Comparison of ENCODE assay signal across 16 cellular contexts in genomic region chr7:100221767-100222444, GRCh38. TPM values are rescaled to one million over a fixed set of nuclear protein-coding genes. Genes with fewer than 3 reads are reported as not detected.
DNase-seq lines count a peak whose midpoint lies in the region; ATAC-seq, FAIRE-seq and TF ChIP-seq lines count a peak whose summit lies in the region.
"Had no signal": no experiment of that assay in that cellular context is flagged by ENCODE, and none has a peak within 500 bp of the region (broad histone marks: within the 10 kb centered on the region; RNA-seq: fewer than 3 reads in every experiment).

No MANE protein-coding gene starts in this region.

- no peak for TF ChIP-seq RAD21 in HepG2 (CRISPR knock-in tag; IDR thresholded peaks at IDR 0.05)

- no peak overlapping the region for H3K9ac ChIP-seq in HepG2 (ENCODE audit: insufficient read depth, low read depth, low read length)

- H3K27ac Mint-ChIP-seq in activated T-helper 17 cell treated with anti-CD3 and anti-CD28 coated beads, Interleukin-2, amount 50 U/mL, for 72 hours, result peak overlapping the region; percentile 98
- H3K27ac Mint-ChIP-seq in naive thymus-derived CD4-positive, alpha-beta T cell, result peak overlapping the region; percentile 96 to 100 (median 99)
- no peak overlapping the region for H3K27ac Mint-ChIP-seq in WTC11

- no peaks in the 10 kb centered on the region for H3K27me3 ChIP-seq in HepG2 (ENCODE audit: control insufficient read depth in 1 of 2, insufficient read depth in 2 of 2, low read length in 2 of 2)
- H3K27me3 ChIP-seq in right lobe of liver, result no peaks in the 10 kb centered on the region
- H3K27me3 ChIP-seq in naive thymus-derived CD4-positive, alpha-beta T cell (ENCODE audit: control insufficient read depth in 2 of 2, insufficient read depth in 2 of 2, low read length in 2 of 2), result no peaks in the 10 kb centered on the region
- H3K27me3 ChIP-seq: pancreas, SJCRH30, uterus had no signal

- H3K36me3 Mint-ChIP-seq in activated T-helper 17 cell treated with anti-CD3 and anti-CD28 coated beads, Interleukin-2, amount 50 U/mL, for 72 hours (ENCODE audit: low read depth), result peaks cover 87% of the 10 kb centered on the region
- peaks cover 0 to 38% (median 9%) of the 10 kb centered on the region in 5 donors for H3K36me3 Mint-ChIP-seq in naive thymus-derived CD4-positive, alpha-beta T cell
- H3K36me3 Mint-ChIP-seq in WTC11, result peaks cover 5% of the 10 kb centered on the region; the same call in 1 of the 2 replicates

- H3K27ac ChIP-seq in HepG2 (ENCODE audit: extremely low read length, insufficient read depth, low read length) (no peak overlapping the region), right lobe of liver (peak overlapping the region in 1 of 3 donors; percentile 33)
- peak overlapping the region; percentile 99 for H3K27ac ChIP-seq in naive thymus-derived CD4-positive, alpha-beta T cell (ENCODE audit: low read depth, low read length)
- H3K27ac ChIP-seq: pancreas, SJCRH30, uterus had no signal

- H3K9me3 Mint-ChIP-seq in activated T-helper 17 cell treated with anti-CD3 and anti-CD28 coated beads, Interleukin-2, amount 50 U/mL, for 72 hours, result no peaks in the 10 kb centered on the region
- peaks cover 0 to 5% (median 0%) of the 10 kb centered on the region in 11 donors for H3K9me3 Mint-ChIP-seq in naive thymus-derived CD4-positive, alpha-beta T cell
- no peaks in the 10 kb centered on the region for H3K9me3 Mint-ChIP-seq in WTC11

- no peak overlapping the region for H2AFZ ChIP-seq in HepG2 (ENCODE audit: low read length)

- no peaks in the 10 kb centered on the region for H4K20me1 ChIP-seq in HepG2 (ENCODE audit: insufficient read depth, low read length)

- no TSS peak for BruUV-seq in HepG2 (replicated peaks; lab: Mats Ljungman, UMichigan)

- peaks cover 23% of the 10 kb centered on the region for H3K4me1 Mint-ChIP-seq in activated T-helper 17 cell treated with anti-CD3 and anti-CD28 coated beads, Interleukin-2, amount 50 U/mL, for 72 hours
- peaks cover 35 to 72% (median 63%) of the 10 kb centered on the region in 7 donors for H3K4me1 Mint-ChIP-seq in naive thymus-derived CD4-positive, alpha-beta T cell
- no peaks in the 10 kb centered on the region for H3K4me1 Mint-ChIP-seq in WTC11

- TF ChIP-seq CTCF in HepG2 (CRISPR knock-in tag; IDR thresholded peaks at IDR 0.05) (no peak), right lobe of liver (IDR thresholded peaks at IDR 0.05) (no peak), WTC11 (IDR thresholded peaks at IDR 0.05) (no peak)

- CTCF ChIA-PET in HepG2 (lab: Yijun Ruan, JAX; ENCODE audit: low intra/inter-chr PET ratio, low total read pairs), result no interaction called here
- CTCF ChIA-PET in naive thymus-derived CD4-positive, alpha-beta T cell (lab: Charles Lee), result interaction anchor here (0.7 to 2.4 kb wide), 5 partner anchors 14 to 215 kb away, joined by 4 to 18 read pairs (median 4); partner anchors contain the start of gene PPP1R35
- CTCF ChIA-PET in WTC11 (lab: Charles Lee), result no interaction called here

- 97% methylated on average over 13 of the region's 14 CpGs for WGBS in HepG2 (ENCODE audit: low lambda C conversion rate)
- 81% methylated on average over 4 of the region's 14 CpGs for WGBS in right lobe of liver (ENCODE audit: insufficient coverage, low coverage, low lambda C conversion rate, missing lambda C conversion rate)

- DNase-seq in HepG2 (ENCODE audit: low spot score) (no peak), right lobe of liver (no peak), inferior parietal cortex (ENCODE audit: extremely low spot score) (no peak), HCEC 1CT (no peak), WTC11 (ENCODE audit: low spot score) (no peak), RKO (ENCODE audit: low spot score) (no peak)
- DNase-seq in naive thymus-derived CD4-positive, alpha-beta T cell, result peak in 2 of 9 donors; percentile 27 to 75
- DNase-seq: ACHN, NCI-H446 treated with DMSO at 0.1 percent for 48 hours, pancreas, SJCRH30, uterus had no signal

- H3K4me1 ChIP-seq in HepG2 (ENCODE audit: insufficient read depth, low read length), result peaks cover 5% of the 10 kb centered on the region; the same call in 1 of the 2 replicates
- no peaks in the 10 kb centered on the region for H3K4me1 ChIP-seq in right lobe of liver
- peaks cover 36 to 45% of the 10 kb centered on the region in 2 donors for H3K4me1 ChIP-seq in naive thymus-derived CD4-positive, alpha-beta T cell (ENCODE audit: control insufficient read depth in 2 of 2, insufficient read depth in 2 of 2, low read length in 2 of 2)
- H3K4me1 ChIP-seq: pancreas, SJCRH30, uterus had no signal

- in situ Hi-C loops in HepG2 (cut with HindIII; ENCODE audit: extremely low pct_ligation_motif_present, low pct_unique_long_range_greater_than_20kb), result no loop called here

- ATAC-seq in HepG2 (no peak), right lobe of liver (no peak), WTC11 (no peak)
- no peak for ATAC-seq in activated T-helper 17 cell treated with anti-CD3 and anti-CD28 coated beads, Interleukin-2, amount 50 U/mL, for 72 hours (replicated peaks)
- no peak for ATAC-seq in naive thymus-derived CD4-positive, alpha-beta T cell
- ATAC-seq: HCT116, pancreas had no signal

- no peaks in the 10 kb centered on the region for H3K79me2 ChIP-seq in HepG2 (ENCODE audit: insufficient read depth, low read length)

- intact Hi-C loops in HepG2 (cut with micrococcal nuclease; ENCODE audit: unreplicated experiment) (no loop called here), right lobe of liver (cut with DNase I) (loop anchor here (10.0 kb wide), 1 partner anchor 87 kb away; no protein-coding TSS in a partner anchor)
- intact Hi-C loops in naive thymus-derived CD4-positive, alpha-beta T cell (cut with micrococcal nuclease), result loop anchor here (1.0 to 5.0 kb wide), 14 partner anchors 50 to 225 kb away; partner anchors contain the start of genes LAMTOR4 (in 2 of the 2), MBLAC1 (in 2 of the 2), ZCWPW1 (in 2 of the 2) and CNPY4 (in 1 of the 2)

- FAIRE-seq in HepG2 (lab: Jason Lieb, UNC), result no peak
- FAIRE-seq: pancreas had no signal

- H3K4me3 ChIP-seq in HepG2 (replicated peaks in 1 of 3; ENCODE audit: insufficient read depth in 1 of 3, low read depth in 2 of 3, low read length in 3 of 3) (no peak overlapping the region), right lobe of liver (no peak overlapping the region)
- H3K4me3 ChIP-seq in naive thymus-derived CD4-positive, alpha-beta T cell (ENCODE audit: low read length), result peak overlapping the region; percentile 81
- H3K4me3 ChIP-seq: pancreas, SJCRH30, uterus had no signal

- POLR2A ChIA-PET in HepG2 (lab: Yijun Ruan, JAX) (no interaction called here), WTC11 (lab: Charles Lee) (no interaction called here)
- POLR2A ChIA-PET in naive thymus-derived CD4-positive, alpha-beta T cell (lab: Charles Lee), result interaction anchor here (0.6 to 3.3 kb wide), 20 partner anchors 11 to 587 kb away, joined by 3 to 17 read pairs (median 4); partner anchors contain the start of genes GAL3ST4, LAMTOR4, MBLAC1 and MEPCE

- TF ChIP-seq POLR2A in HepG2 (IDR thresholded peaks at IDR 0.05; ENCODE audit: insufficient read depth in 1 of 2, low read depth in 2 of 2, low read length in 2 of 2) (no peak), right lobe of liver (IDR thresholded peaks at IDR 0.05) (no peak)

- TF ChIP-seq EP300 in HepG2 (IDR thresholded peaks at IDR 0.05; ENCODE audit: low read depth in 2 of 2, low read length in 2 of 2) (no peak), HepG2 (CRISPR knock-in tag; IDR thresholded peaks at IDR 0.05; ENCODE audit: borderline replicate concordance) (no peak)

- H3K27me3 Mint-ChIP-seq in activated T-helper 17 cell treated with anti-CD3 and anti-CD28 coated beads, Interleukin-2, amount 50 U/mL, for 72 hours, result no peaks in the 10 kb centered on the region
- H3K27me3 Mint-ChIP-seq in naive thymus-derived CD4-positive, alpha-beta T cell, result no peaks in the 10 kb centered on the region
- no peaks in the 10 kb centered on the region for H3K27me3 Mint-ChIP-seq in WTC11 (ENCODE audit: low read depth)

- peak overlapping the region; percentile 97 for H3K4me3 Mint-ChIP-seq in activated T-helper 17 cell treated with anti-CD3 and anti-CD28 coated beads, Interleukin-2, amount 50 U/mL, for 72 hours
- H3K4me3 Mint-ChIP-seq in naive thymus-derived CD4-positive, alpha-beta T cell, result peak overlapping the region; percentile 81 to 99 (median 97)
- H3K4me3 Mint-ChIP-seq in WTC11, result no peak overlapping the region

- H3K36me3 ChIP-seq in HepG2 (replicated peaks in 1 of 2; ENCODE audit: control insufficient read depth in 1 of 2, insufficient read depth in 2 of 2, low read length in 2 of 2), result peaks cover 9 to 18% of the 10 kb centered on the region in 2 experiments; a peak in 3 of 5 replicates
- H3K36me3 ChIP-seq in right lobe of liver, result no peaks in the 10 kb centered on the region
- H3K36me3 ChIP-seq in naive thymus-derived CD4-positive, alpha-beta T cell (ENCODE audit: control insufficient read depth in 2 of 3, insufficient read depth in 3 of 3, low read length in 3 of 3), result peaks cover 0 to 28% (median 14%) of the 10 kb centered on the region in 3 experiments
- H3K36me3 ChIP-seq: SJCRH30, uterus had no signal

- H3K4me2 ChIP-seq in HepG2 (ENCODE audit: low read depth, low read length), result no peak overlapping the region

- H3K9me3 ChIP-seq in HepG2 (ENCODE audit: low read length), result no peaks in the 10 kb centered on the region
- H3K9me3 ChIP-seq in right lobe of liver, result no peaks in the 10 kb centered on the region
- no peaks in the 10 kb centered on the region for H3K9me3 ChIP-seq in naive thymus-derived CD4-positive, alpha-beta T cell (ENCODE audit: control insufficient read depth in 2 of 3, low read length in 3 of 3)
- H3K9me3 ChIP-seq: pancreas, SJCRH30, uterus had no signal

RNA-seq across cellular contexts. Expression of gene PVRIG, which starts 2.2 kb away (rescaled TPM):
- total RNA-seq in HepG2 (2016; rRNA removed; fragmentation: Illumina TruSeq; extraction: Trizol), result not detected in 2 replicates
- total RNA-seq in HepG2 (2016; cell fraction: cytosol; rRNA removed; fragmentation: Illumina TruSeq; extraction: Trizol; ENCODE audit: low read depth), result not detected in 2 replicates
- total RNA-seq in HepG2 (2016; cell fraction: insoluble cytoplasmic fraction; rRNA removed; fragmentation: Illumina TruSeq; extraction: Trizol), result 0.06 TPM in 1 of 2 replicates, not detected in the other
- total RNA-seq in HepG2 (2016; cell fraction: membrane; rRNA removed; fragmentation: Illumina TruSeq; extraction: Trizol), result not detected in 2 replicates
- not detected in 2 replicates for total RNA-seq in HepG2 (2016; cell fraction: nucleus; rRNA removed; fragmentation: Illumina TruSeq; extraction: Trizol)
- not detected in 2 replicates for polyA plus RNA-seq in HepG2 (2011; rRNA removed)
- polyA plus RNA-seq in HepG2 (2011; cell fraction: cytosol; rRNA removed), result not detected in 2 replicates
- not detected in 2 replicates for polyA plus RNA-seq in HepG2 (2011; cell fraction: nucleus; rRNA removed)
- polyA plus RNA-seq in HepG2 (2012), result 0.54 TPM in 1 of 2 replicates, not detected in the other
- not detected in 2 replicates for polyA plus RNA-seq in HepG2 (2016; cell fraction: cytosol; fragmentation: Illumina TruSeq; extraction: Trizol; ENCODE audit: low read depth)
- not detected in 2 replicates for polyA plus RNA-seq in HepG2 (2016; cell fraction: insoluble cytoplasmic fraction; fragmentation: Illumina TruSeq; extraction: Trizol; ENCODE audit: low read depth)
- not detected in 2 replicates for polyA plus RNA-seq in HepG2 (2016; cell fraction: membrane; fragmentation: Illumina TruSeq; extraction: Trizol; ENCODE audit: low read depth)
- not detected in 2 replicates for polyA plus RNA-seq in HepG2 (2016; cell fraction: nucleus; fragmentation: Illumina TruSeq; extraction: Trizol; ENCODE audit: insufficient read depth, low read depth)
- polyA minus RNA-seq in HepG2 (2011; rRNA and poly(A)+ RNA removed; ENCODE audit: low replicate concordance), result 1.5 TPM in 1 of 2 replicates, not detected in the other
- polyA minus RNA-seq in HepG2 (2011; cell fraction: cytosol; rRNA and poly(A)+ RNA removed), result not detected in 2 replicates
- not detected in 2 replicates for polyA minus RNA-seq in HepG2 (2011; cell fraction: nucleus; rRNA and poly(A)+ RNA removed)
- total RNA-seq in right lobe of liver, result under 1 TPM in 3 of 6 experiments, not detected in 3; 0.17 to 0.89 (median 0.37) TPM
- 10 to 100 TPM; 16.1 to 28.5 TPM for total RNA-seq in activated T-helper 17 cell treated with anti-CD3 and anti-CD28 coated beads, Interleukin-2, amount 50 U/mL, for 72 hours
- total RNA-seq in naive thymus-derived CD4-positive, alpha-beta T cell, result 10 to 100 TPM; 32.1 to 88.7 (median 66.2) TPM
- 10 to 100 TPM; 69.5 to 81.0 TPM for polyA plus RNA-seq in naive thymus-derived CD4-positive, alpha-beta T cell
- 0.37 to 0.55 TPM in 2 of 3 replicates, not detected in the other for total RNA-seq in WTC11 (2021)
- total RNA-seq: G401, M059J, SJCRH30 had no signal

RNA-seq across cellular contexts. Expression of gene STAG3, which starts 44.2 kb away (rescaled TPM):
- total RNA-seq in HepG2 (2016; rRNA removed; fragmentation: Illumina TruSeq; extraction: Trizol) (0.22 and 0.33 TPM in 2 replicates), right lobe of liver (1 to 10 TPM in 4 of 6 experiments, under 1 TPM in 2; 0.81 to 5.9 (median 4.4) TPM), WTC11 (2021) (5.2 to 7.6 TPM (median 5.5 TPM) in 3 replicates)
- not detected in 2 replicates for total RNA-seq in HepG2 (2016; cell fraction: cytosol; rRNA removed; fragmentation: Illumina TruSeq; extraction: Trizol; ENCODE audit: low read depth)
- 0.15 and 0.43 TPM in 2 replicates for total RNA-seq in HepG2 (2016; cell fraction: insoluble cytoplasmic fraction; rRNA removed; fragmentation: Illumina TruSeq; extraction: Trizol)
- total RNA-seq in HepG2 (2016; cell fraction: membrane; rRNA removed; fragmentation: Illumina TruSeq; extraction: Trizol), result 0.10 TPM in 1 of 2 replicates, not detected in the other
- total RNA-seq in HepG2 (2016; cell fraction: nucleus; rRNA removed; fragmentation: Illumina TruSeq; extraction: Trizol), result 1.1 and 1.7 TPM in 2 replicates
- polyA plus RNA-seq in HepG2 (2011; rRNA removed), result 0.09 and 0.12 TPM in 2 replicates
- polyA plus RNA-seq in HepG2 (2011; cell fraction: cytosol; rRNA removed), result 0.05 and 0.08 TPM in 2 replicates
- 0.80 and 1.3 TPM in 2 replicates for polyA plus RNA-seq in HepG2 (2011; cell fraction: nucleus; rRNA removed)
- 2.9 and 4.8 TPM in 2 replicates for polyA plus RNA-seq in HepG2 (2012)
- polyA plus RNA-seq in HepG2 (2016; cell fraction: cytosol; fragmentation: Illumina TruSeq; extraction: Trizol; ENCODE audit: low read depth), result not detected in 2 replicates
- not detected in 2 replicates for polyA plus RNA-seq in HepG2 (2016; cell fraction: insoluble cytoplasmic fraction; fragmentation: Illumina TruSeq; extraction: Trizol; ENCODE audit: low read depth)
- not detected in 2 replicates for polyA plus RNA-seq in HepG2 (2016; cell fraction: membrane; fragmentation: Illumina TruSeq; extraction: Trizol; ENCODE audit: low read depth)
- 0.81 and 0.92 TPM in 2 replicates for polyA plus RNA-seq in HepG2 (2016; cell fraction: nucleus; fragmentation: Illumina TruSeq; extraction: Trizol; ENCODE audit: insufficient read depth, low read depth)
- polyA minus RNA-seq in HepG2 (2011; rRNA and poly(A)+ RNA removed; ENCODE audit: low replicate concordance), result 0.06 and 1.5 TPM in 2 replicates
- polyA minus RNA-seq in HepG2 (2011; cell fraction: cytosol; rRNA and poly(A)+ RNA removed), result not detected in 2 replicates
- polyA minus RNA-seq in HepG2 (2011; cell fraction: nucleus; rRNA and poly(A)+ RNA removed), result 0.52 and 0.62 TPM in 2 replicates
- total RNA-seq in activated T-helper 17 cell treated with anti-CD3 and anti-CD28 coated beads, Interleukin-2, amount 50 U/mL, for 72 hours, result 10 to 100 TPM in 1 of 2 donors, 1 to 10 TPM in 1; 7.8 to 22.1 TPM
- 10 to 100 TPM in 1 of 5 experiments, 1 to 10 TPM in 4; 5.5 to 24.6 (median 9.5) TPM for total RNA-seq in naive thymus-derived CD4-positive, alpha-beta T cell
- polyA plus RNA-seq in naive thymus-derived CD4-positive, alpha-beta T cell, result 1 to 10 TPM; 2.4 to 6.5 TPM

RNA-seq across cellular contexts. Expression of gene GPC2, which starts 44.7 kb away (rescaled TPM):
- total RNA-seq in HepG2 (2016; rRNA removed; fragmentation: Illumina TruSeq; extraction: Trizol), result 0.10 and 0.64 TPM in 2 replicates
- 0.35 TPM in 1 of 2 replicates, not detected in the other for total RNA-seq in HepG2 (2016; cell fraction: cytosol; rRNA removed; fragmentation: Illumina TruSeq; extraction: Trizol; ENCODE audit: low read depth)
- total RNA-seq in HepG2 (2016; cell fraction: insoluble cytoplasmic fraction; rRNA removed; fragmentation: Illumina TruSeq; extraction: Trizol), result 1.0 TPM in 1 of 2 replicates, not detected in the other
- 0.12 and 0.14 TPM in 2 replicates for total RNA-seq in HepG2 (2016; cell fraction: membrane; rRNA removed; fragmentation: Illumina TruSeq; extraction: Trizol)
- 2.1 and 2.7 TPM in 2 replicates for total RNA-seq in HepG2 (2016; cell fraction: nucleus; rRNA removed; fragmentation: Illumina TruSeq; extraction: Trizol)
- polyA plus RNA-seq in HepG2 (2011; rRNA removed), result 0.76 and 0.78 TPM in 2 replicates
- polyA plus RNA-seq in HepG2 (2011; cell fraction: cytosol; rRNA removed), result 0.46 and 0.51 TPM in 2 replicates
- 6.6 and 8.4 TPM in 2 replicates for polyA plus RNA-seq in HepG2 (2011; cell fraction: nucleus; rRNA removed)
- 0.68 and 1.2 TPM in 2 replicates for polyA plus RNA-seq in HepG2 (2012)
- polyA plus RNA-seq in HepG2 (2016; cell fraction: cytosol; fragmentation: Illumina TruSeq; extraction: Trizol; ENCODE audit: low read depth), result 0.05 TPM in 1 of 2 replicates, not detected in the other
- polyA plus RNA-seq in HepG2 (2016; cell fraction: insoluble cytoplasmic fraction; fragmentation: Illumina TruSeq; extraction: Trizol; ENCODE audit: low read depth), result 0.38 and 0.47 TPM in 2 replicates
- 0.07 TPM in 1 of 2 replicates, not detected in the other for polyA plus RNA-seq in HepG2 (2016; cell fraction: membrane; fragmentation: Illumina TruSeq; extraction: Trizol; ENCODE audit: low read depth)
- 3.9 and 4.1 TPM in 2 replicates for polyA plus RNA-seq in HepG2 (2016; cell fraction: nucleus; fragmentation: Illumina TruSeq; extraction: Trizol; ENCODE audit: insufficient read depth, low read depth)
- 0.94 and 1.2 TPM in 2 replicates for polyA minus RNA-seq in HepG2 (2011; rRNA and poly(A)+ RNA removed; ENCODE audit: low replicate concordance)
- polyA minus RNA-seq in HepG2 (2011; cell fraction: cytosol; rRNA and poly(A)+ RNA removed), result 0.49 TPM in 1 of 2 replicates, not detected in the other
- 0.90 and 3.9 TPM in 2 replicates for polyA minus RNA-seq in HepG2 (2011; cell fraction: nucleus; rRNA and poly(A)+ RNA removed)
- total RNA-seq in right lobe of liver, result under 1 TPM in 2 of 6 experiments, not detected in 4; 0.35 to 0.40 TPM
- total RNA-seq in activated T-helper 17 cell treated with anti-CD3 and anti-CD28 coated beads, Interleukin-2, amount 50 U/mL, for 72 hours, result 1 to 10 TPM; 2.8 to 4.9 TPM
- 10 to 100 TPM in 4 of 5 experiments, 1 to 10 TPM in 1; 8.1 to 30.6 (median 18.2) TPM for total RNA-seq in naive thymus-derived CD4-positive, alpha-beta T cell
- under 1 TPM; 0.64 to 0.87 TPM for polyA plus RNA-seq in naive thymus-derived CD4-positive, alpha-beta T cell
- 52.1 to 63.9 TPM (median 63.0 TPM) in 3 replicates for total RNA-seq in WTC11 (2021)

RNA-seq across cellular contexts. Expression of gene GAL3ST4, which starts 53.5 kb away (rescaled TPM):
- total RNA-seq in HepG2 (2016; rRNA removed; fragmentation: Illumina TruSeq; extraction: Trizol) (0.29 TPM in 1 of 2 replicates, not detected in the other), right lobe of liver (1 to 10 TPM in 1 of 6 experiments, under 1 TPM in 4, not detected in 1; 0.12 to 1.1 (median 0.56) TPM), WTC11 (2021) (8.1 to 10.3 TPM (median 8.9 TPM) in 3 replicates)
- not detected in 2 replicates for total RNA-seq in HepG2 (2016; cell fraction: cytosol; rRNA removed; fragmentation: Illumina TruSeq; extraction: Trizol; ENCODE audit: low read depth)
- total RNA-seq in HepG2 (2016; cell fraction: insoluble cytoplasmic fraction; rRNA removed; fragmentation: Illumina TruSeq; extraction: Trizol), result 0.07 and 0.13 TPM in 2 replicates
- total RNA-seq in HepG2 (2016; cell fraction: membrane; rRNA removed; fragmentation: Illumina TruSeq; extraction: Trizol), result 0.06 and 0.14 TPM in 2 replicates
- 0.28 and 0.34 TPM in 2 replicates for total RNA-seq in HepG2 (2016; cell fraction: nucleus; rRNA removed; fragmentation: Illumina TruSeq; extraction: Trizol)
- polyA plus RNA-seq in HepG2 (2011; rRNA removed), result 0.41 and 0.73 TPM in 2 replicates
- polyA plus RNA-seq in HepG2 (2011; cell fraction: cytosol; rRNA removed), result 0.24 and 0.25 TPM in 2 replicates
- polyA plus RNA-seq in HepG2 (2011; cell fraction: nucleus; rRNA removed), result 1.7 and 1.8 TPM in 2 replicates
- 0.35 and 0.71 TPM in 2 replicates for polyA plus RNA-seq in HepG2 (2012)
- 0.15 TPM in 1 of 2 replicates, not detected in the other for polyA plus RNA-seq in HepG2 (2016; cell fraction: cytosol; fragmentation: Illumina TruSeq; extraction: Trizol; ENCODE audit: low read depth)
- 0.22 and 0.42 TPM in 2 replicates for polyA plus RNA-seq in HepG2 (2016; cell fraction: insoluble cytoplasmic fraction; fragmentation: Illumina TruSeq; extraction: Trizol; ENCODE audit: low read depth)
- 0.13 and 0.14 TPM in 2 replicates for polyA plus RNA-seq in HepG2 (2016; cell fraction: membrane; fragmentation: Illumina TruSeq; extraction: Trizol; ENCODE audit: low read depth)
- 0.70 and 1.3 TPM in 2 replicates for polyA plus RNA-seq in HepG2 (2016; cell fraction: nucleus; fragmentation: Illumina TruSeq; extraction: Trizol; ENCODE audit: insufficient read depth, low read depth)
- 0.58 and 0.64 TPM in 2 replicates for polyA minus RNA-seq in HepG2 (2011; rRNA and poly(A)+ RNA removed; ENCODE audit: low replicate concordance)
- polyA minus RNA-seq in HepG2 (2011; cell fraction: cytosol; rRNA and poly(A)+ RNA removed), result not detected in 2 replicates
- polyA minus RNA-seq in HepG2 (2011; cell fraction: nucleus; rRNA and poly(A)+ RNA removed), result 0.25 and 0.26 TPM in 2 replicates
- 1 to 10 TPM; 1.1 to 3.9 TPM for total RNA-seq in activated T-helper 17 cell treated with anti-CD3 and anti-CD28 coated beads, Interleukin-2, amount 50 U/mL, for 72 hours
- 10 to 100 TPM in 4 of 5 experiments, 1 to 10 TPM in 1; 4.7 to 26.8 (median 16.7) TPM for total RNA-seq in naive thymus-derived CD4-positive, alpha-beta T cell
- polyA plus RNA-seq in naive thymus-derived CD4-positive, alpha-beta T cell, result 10 to 100 TPM in 1 of 2 donors, 1 to 10 TPM in 1; 7.4 to 10.8 TPM

Comparison
In these comparisons a context has a peak if more than half of its experiments do, and no peak if none do; other contexts are left out.
1. RNA of gene PVRIG, which starts 2.2 kb away (total RNA-seq): 32.1 to 88.7 TPM in naive thymus-derived CD4-positive, alpha-beta T cell and 16.1 to 28.5 TPM in activated T-helper 17 cell treated with anti-CD3 and anti-CD28 coated beads, Interleukin-2, amount 50 U/mL, for 72 hours; 0.37 to 0.55 TPM in WTC11, 0.17 to 0.89 TPM in right lobe of liver and 0.06 TPM in HepG2; every median in the first group is over 4 times any median in the second.